ENCODE assay signal across 15 cellular contexts in the genomic region with DNA sequence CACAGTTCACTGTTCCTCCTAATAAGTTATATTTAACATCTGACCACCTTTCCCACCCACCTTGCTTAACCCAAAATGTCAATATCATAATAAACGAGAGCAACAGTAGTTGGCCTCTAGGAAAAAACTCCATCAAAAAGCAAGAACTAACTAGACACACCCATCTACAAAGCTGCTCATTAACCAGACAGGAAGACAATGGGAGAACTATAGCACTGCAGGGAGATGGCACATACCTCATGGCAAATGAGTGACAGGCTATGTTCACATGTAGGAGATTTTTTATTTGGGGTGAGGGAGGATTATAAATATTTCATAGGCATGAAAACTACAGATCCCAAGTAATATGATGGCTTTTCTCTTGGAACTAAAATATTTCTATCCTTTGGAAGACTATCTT. TPM values are rescaled to one million over a fixed set of nuclear protein-coding genes. Genes with fewer than 3 reads are reported as not detected.
DNase-seq lines count a peak whose midpoint lies in the region; ATAC-seq, FAIRE-seq and TF ChIP-seq lines count a peak whose summit lies in the region.
"Had no signal": no experiment of that assay in that cellular context is flagged by ENCODE, and none has a peak within 500 bp of the region (broad histone marks: within the 10 kb centered on the region; RNA-seq: fewer than 3 reads in every experiment).

No MANE protein-coding gene starts in this region.

- H3K27me3 ChIP-seq in HepG2 (ENCODE audit: control insufficient read depth in 1 of 2, insufficient read depth in 2 of 2, low read length in 2 of 2) (no peaks in the 10 kb centered on the region), right lobe of liver (no peaks in the 10 kb centered on the region), sigmoid colon (no peaks in the 10 kb centered on the region), mesendoderm (ENCODE audit: insufficient read depth, low read length, poor library complexity) (no peaks in the 10 kb centered on the region)
- H3K27me3 ChIP-seq: BLaER1 treated with 17β-estradiol and CSF1 and Interleukin-3, amounts not matched to agents 10 nM and 100 nM had no signal

- H2AFZ ChIP-seq in HepG2 (ENCODE audit: low read length): no peak overlapping the region
- H2AFZ ChIP-seq: GM23338 had no signal

- H3K18ac ChIP-seq in mesendoderm (ENCODE audit: low read length): no peak overlapping the region

- H3K9ac ChIP-seq in HepG2 (ENCODE audit: insufficient read depth, low read depth, low read length): no peak overlapping the region
- H3K9ac ChIP-seq in mesendoderm (ENCODE audit: low read length): no peak overlapping the region
- H3K9ac ChIP-seq: BLaER1 treated with 17β-estradiol and CSF1 and Interleukin-3, amounts not matched to agents 10 nM and 100 nM had no signal

- no peaks in the 10 kb centered on the region for H3K79me1 ChIP-seq in mesendoderm (ENCODE audit: low read length)

- H3K4me2 ChIP-seq in HepG2 (ENCODE audit: low read depth, low read length) (no peak overlapping the region), mesendoderm (ENCODE audit: low read length) (no peak overlapping the region)
- H3K4me2 ChIP-seq: BLaER1 treated with 17β-estradiol and CSF1 and Interleukin-3, amounts not matched to agents 10 nM and 100 nM; GM23338 had no signal

- H3K27ac ChIP-seq in HepG2 (ENCODE audit: extremely low read length, insufficient read depth, low read length) (no peak overlapping the region), right lobe of liver (no peak overlapping the region), sigmoid colon (no peak overlapping the region), mesendoderm (ENCODE audit: low read depth, low read length) (no peak overlapping the region)
- H3K27ac ChIP-seq: 22Rv1; BLaER1 treated with 17β-estradiol and CSF1 and Interleukin-3, amounts not matched to agents 10 nM and 100 nM had no signal

- no peaks in the 10 kb centered on the region for H3K27me3 Mint-ChIP-seq in chondrocyte (ENCODE audit: low read depth)
- H3K27me3 Mint-ChIP-seq: CD4-positive, CD25-positive, alpha-beta regulatory T cell had no signal

- TF ChIP-seq EP300 in HepG2 (IDR thresholded peaks at IDR 0.05; ENCODE audit: low read depth in 2 of 2, low read length in 2 of 2) (no peak), HepG2 (CRISPR knock-in tag; IDR thresholded peaks at IDR 0.05; ENCODE audit: borderline replicate concordance) (no peak), sigmoid colon (IDR thresholded peaks at IDR 0.05) (no peak)

- H2BK15ac ChIP-seq in mesendoderm (replicated peaks; ENCODE audit: low read depth): no peak overlapping the region

- TF ChIP-seq RAD21 in HepG2 (CRISPR knock-in tag; IDR thresholded peaks at IDR 0.05): no peak

- H4K20me1 ChIP-seq in HepG2 (ENCODE audit: insufficient read depth, low read length): no peaks in the 10 kb centered on the region

- no peaks in the 10 kb centered on the region for H3K9me3 Mint-ChIP-seq in chondrocyte (ENCODE audit: low read depth)
- H3K9me3 Mint-ChIP-seq: CD4-positive, CD25-positive, alpha-beta regulatory T cell; GM23338; H9 had no signal

- CTCF ChIA-PET in HepG2 (lab: Yijun Ruan, JAX; ENCODE audit: low intra/inter-chr PET ratio, low total read pairs): no interaction called here

- peak overlapping the region; percentile 33 for H3K27ac Mint-ChIP-seq in chondrocyte (ENCODE audit: unreplicated experiment)
- H3K27ac Mint-ChIP-seq: GM23338, H9 had no signal

- POLR2A ChIA-PET in HepG2 (lab: Yijun Ruan, JAX): no interaction called here

- ATAC-seq in HepG2 (peak; percentile 76), right lobe of liver (no peak), mucosa of descending colon (peak; percentile 87), GM21619 (IDR thresholded peaks at IDR 0.05; ENCODE audit: unreplicated experiment) (no peak)
- ATAC-seq: GM23338 had no signal

- no peak for FAIRE-seq in HepG2 (lab: Jason Lieb, UNC)
- FAIRE-seq: GM18507 had no signal

- no peak overlapping the region for H2BK120ac ChIP-seq in mesendoderm (ENCODE audit: low read depth, low read length)

- no peak overlapping the region for H2AK5ac ChIP-seq in mesendoderm (ENCODE audit: low read length)

- H3K4me1 Mint-ChIP-seq in chondrocyte (ENCODE audit: low read depth): peaks cover 4% of the 10 kb centered on the region
- H3K4me1 Mint-ChIP-seq: CD4-positive, CD25-positive, alpha-beta regulatory T cell; GM23338; H9 had no signal

- H3K9me3 ChIP-seq in HepG2 (ENCODE audit: low read length) (no peaks in the 10 kb centered on the region), right lobe of liver (no peaks in the 10 kb centered on the region), mucosa of descending colon (no peaks in the 10 kb centered on the region), sigmoid colon (no peaks in the 10 kb centered on the region)
- H3K9me3 ChIP-seq: BLaER1 treated with 17β-estradiol and CSF1 and Interleukin-3, amounts not matched to agents 10 nM and 100 nM had no signal

- no peak for TF ChIP-seq POLR2A in HepG2 (IDR thresholded peaks at IDR 0.05; ENCODE audit: insufficient read depth in 1 of 2, low read depth in 2 of 2, low read length in 2 of 2)
- TF ChIP-seq POLR2A in right lobe of liver (IDR thresholded peaks at IDR 0.05): no peak
- TF ChIP-seq POLR2A in sigmoid colon (IDR thresholded peaks at IDR 0.05): no peak

- BruUV-seq in HepG2 (replicated peaks; lab: Mats Ljungman, UMichigan): no TSS peak

- in situ Hi-C loops in HepG2 (cut with HindIII; ENCODE audit: extremely low pct_ligation_motif_present, low pct_unique_long_range_greater_than_20kb): no loop called here

- H3K56ac ChIP-seq in mesendoderm (ENCODE audit: low read length): no peak overlapping the region

- no peak overlapping the region for H3K4me3 ChIP-seq in HepG2 (replicated peaks in 1 of 3; ENCODE audit: insufficient read depth in 1 of 3, low read depth in 2 of 3, low read length in 3 of 3)
- no peak overlapping the region for H3K4me3 ChIP-seq in right lobe of liver
- no peak overlapping the region for H3K4me3 ChIP-seq in mucosa of descending colon
- H3K4me3 ChIP-seq in sigmoid colon: no peak overlapping the region
- no peak overlapping the region for H3K4me3 ChIP-seq in mesendoderm (ENCODE audit: low read length)
- H3K4me3 ChIP-seq: BLaER1 treated with 17β-estradiol and CSF1 and Interleukin-3, amounts not matched to agents 10 nM and 100 nM; GM23338 had no signal

- no peak for TF ChIP-seq CTCF in HepG2 (CRISPR knock-in tag; IDR thresholded peaks at IDR 0.05)
- TF ChIP-seq CTCF in right lobe of liver (IDR thresholded peaks at IDR 0.05): no peak
- TF ChIP-seq CTCF in chondrocyte (IDR thresholded peaks at IDR 0.05): no peak
- no peak for TF ChIP-seq CTCF in mucosa of descending colon (IDR thresholded peaks at IDR 0.05)
- no peak for TF ChIP-seq CTCF in sigmoid colon (IDR thresholded peaks at IDR 0.05)

- no peak overlapping the region for H3K4me3 Mint-ChIP-seq in chondrocyte (ENCODE audit: unreplicated experiment)
- H3K4me3 Mint-ChIP-seq: CD4-positive, CD25-positive, alpha-beta regulatory T cell; GM23338; H9 had no signal

- intact Hi-C loops in HepG2 (cut with micrococcal nuclease; ENCODE audit: unreplicated experiment): no loop called here
- intact Hi-C loops in right lobe of liver (cut with DNase I): no loop called here
- intact Hi-C loops in mucosa of descending colon (cut with DNase I, micrococcal nuclease): no loop called here
- intact Hi-C loops in sigmoid colon (cut with DNase I): no loop called here

- no peak overlapping the region for H3K4ac ChIP-seq in mesendoderm (ENCODE audit: low read depth, low read length)

- H3K23ac ChIP-seq in mesendoderm (ENCODE audit: low read length): no peak overlapping the region

- H3K36me3 ChIP-seq in HepG2 (replicated peaks in 1 of 2; ENCODE audit: control insufficient read depth in 1 of 2, insufficient read depth in 2 of 2, low read length in 2 of 2) (peaks cover 0 to 12% of the 10 kb centered on the region in 2 experiments; a peak in 1 of 5 replicates), right lobe of liver (peaks cover 0 to 43% (median 18%) of the 10 kb centered on the region in 4 donors), mucosa of descending colon (ENCODE audit: low read depth) (no peaks in the 10 kb centered on the region), sigmoid colon (peaks cover 0 to 31% (median 3%) of the 10 kb centered on the region in 4 donors), mesendoderm (ENCODE audit: control insufficient read depth, insufficient read depth, low read length) (no peaks in the 10 kb centered on the region)

- H4K5ac ChIP-seq in mesendoderm (ENCODE audit: low read length): no peak overlapping the region

- 34% methylated on average over 1 of the region's 1 CpG for WGBS in HepG2 (ENCODE audit: low lambda C conversion rate)
- WGBS in right lobe of liver (ENCODE audit: insufficient coverage, low coverage, low lambda C conversion rate, missing lambda C conversion rate): 48% methylated on average over 1 of the region's 1 CpG
- 23 to 69% methylated on average over 1 of the region's 1 CpG for WGBS in sigmoid colon, 2 donors
- WGBS in mesendoderm (ENCODE audit: extremely low coverage, insufficient coverage, low lambda C conversion rate): no CpG with 5 or more reads among the region's 1 CpG

- no peak overlapping the region for H2BK5ac ChIP-seq in mesendoderm (ENCODE audit: low read length)

- H3K36me3 Mint-ChIP-seq in chondrocyte (ENCODE audit: low read depth): peaks cover 18% of the 10 kb centered on the region

- H3K79me2 ChIP-seq in HepG2 (ENCODE audit: insufficient read depth, low read length) (no peaks in the 10 kb centered on the region), mesendoderm (ENCODE audit: control insufficient read depth, insufficient read depth, low read length) (no peaks in the 10 kb centered on the region)

- no peak overlapping the region for H4K8ac ChIP-seq in mesendoderm (ENCODE audit: low read depth, low read length)

- DNase-seq in HepG2 (ENCODE audit: low spot score) (peak; percentile 51), right lobe of liver (no peak), chondrocyte (ENCODE audit: low spot score) (no peak), mucosa of descending colon (peak in 1 of 3 donors; percentile 17), sigmoid colon (no peak), mesendoderm (no peak)
- DNase-seq: Calu3; CD4-positive, CD25-positive, alpha-beta regulatory T cell; DMS 273 treated with DMSO at 0.1 percent for 48 hours; H9 had no signal

- peaks cover 8% of the 10 kb centered on the region for H3K4me1 ChIP-seq in HepG2 (ENCODE audit: insufficient read depth, low read length)
- no peaks in the 10 kb centered on the region for H3K4me1 ChIP-seq in right lobe of liver
- no peaks in the 10 kb centered on the region for H3K4me1 ChIP-seq in mucosa of descending colon (ENCODE audit: low read depth)
- H3K4me1 ChIP-seq in sigmoid colon: no peaks in the 10 kb centered on the region
- no peaks in the 10 kb centered on the region for H3K4me1 ChIP-seq in mesendoderm (ENCODE audit: control insufficient read depth, low read depth, low read length)
- H3K4me1 ChIP-seq: BLaER1 treated with 17β-estradiol and CSF1 and Interleukin-3, amounts not matched to agents 10 nM and 100 nM had no signal

RNA-seq across cellular contexts. Expression of a gene that starts 23.6 kb away (rescaled TPM):
- total RNA-seq in HepG2 (2016; rRNA removed; fragmentation: Illumina TruSeq; extraction: Trizol) (42.2 and 65.9 TPM in 2 replicates), right lobe of liver (10 to 100 TPM; 25.9 to 61.6 (median 34.7) TPM), chondrocyte (36.3 to 70.4 TPM (median 40.4 TPM) in 3 replicates), mucosa of descending colon (10 to 100 TPM; 27.0 to 62.4 (median 35.1) TPM), sigmoid colon (10 to 100 TPM; 41.0 to 57.8 (median 49.7) TPM)
- 40.8 and 45.6 TPM in 2 replicates for total RNA-seq in HepG2 (2016; cell fraction: cytosol; rRNA removed; fragmentation: Illumina TruSeq; extraction: Trizol; ENCODE audit: low read depth)
- total RNA-seq in HepG2 (2016; cell fraction: insoluble cytoplasmic fraction; rRNA removed; fragmentation: Illumina TruSeq; extraction: Trizol): 45.8 and 62.7 TPM in 2 replicates
- total RNA-seq in HepG2 (2016; cell fraction: membrane; rRNA removed; fragmentation: Illumina TruSeq; extraction: Trizol): 28.2 and 29.4 TPM in 2 replicates
- 78.0 and 81.7 TPM in 2 replicates for total RNA-seq in HepG2 (2016; cell fraction: nucleus; rRNA removed; fragmentation: Illumina TruSeq; extraction: Trizol)
- polyA plus RNA-seq in HepG2 (2011; rRNA removed) (29.5 and 31.8 TPM in 2 replicates), sigmoid colon (10 to 100 TPM; 10.6 to 25.3 (median 11.4) TPM)
- polyA plus RNA-seq in HepG2 (2011; cell fraction: cytosol; rRNA removed): 22.3 TPM in 2 replicates
- polyA plus RNA-seq in HepG2 (2011; cell fraction: nucleus; rRNA removed): 79.7 and 82.1 TPM in 2 replicates
- polyA plus RNA-seq in HepG2 (2012): 31.0 and 35.4 TPM in 2 replicates
- 7.7 and 8.0 TPM in 2 replicates for polyA plus RNA-seq in HepG2 (2016; cell fraction: cytosol; fragmentation: Illumina TruSeq; extraction: Trizol; ENCODE audit: low read depth)
- 62.0 and 62.2 TPM in 2 replicates for polyA plus RNA-seq in HepG2 (2016; cell fraction: insoluble cytoplasmic fraction; fragmentation: Illumina TruSeq; extraction: Trizol; ENCODE audit: low read depth)
- polyA plus RNA-seq in HepG2 (2016; cell fraction: membrane; fragmentation: Illumina TruSeq; extraction: Trizol; ENCODE audit: low read depth): 11.5 and 12.3 TPM in 2 replicates
- polyA plus RNA-seq in HepG2 (2016; cell fraction: nucleus; fragmentation: Illumina TruSeq; extraction: Trizol; ENCODE audit: insufficient read depth, low read depth): 105 and 120 TPM in 2 replicates
- 47.2 and 114 TPM in 2 replicates for polyA minus RNA-seq in HepG2 (2011; rRNA and poly(A)+ RNA removed; ENCODE audit: low replicate concordance)
- polyA minus RNA-seq in HepG2 (2011; cell fraction: cytosol; rRNA and poly(A)+ RNA removed): 17.3 and 18.9 TPM in 2 replicates
- polyA minus RNA-seq in HepG2 (2011; cell fraction: nucleus; rRNA and poly(A)+ RNA removed): 106 and 114 TPM in 2 replicates
- polyA plus RNA-seq in mesendoderm (2013, experiment 1 of 2): 20.0 TPM
- polyA plus RNA-seq in mesendoderm (2013, experiment 2 of 2): 20.2 TPM

Comparison
In these comparisons a context has a peak if more than half of its experiments do, and no peak if none do; other contexts are left out.
1. ATAC-seq: peak in HepG2 (single experiment) and mucosa of descending colon (single experiment); none in right lobe of liver (0 of 4) and GM21619 (single experiment).